13 cellular contexts compared by ENCODE assay signal in genomic region chr6:134447883-134448387, GRCh38.
DNase-seq lines count a peak whose midpoint lies in the region; ATAC-seq and TF ChIP-seq lines count a peak whose summit lies in the region.
"Had no signal": no experiment of that assay in that cellular context is flagged by ENCODE, and none has a peak within 500 bp of the region (broad histone marks: within the 10 kb centered on the region; RNA-seq: fewer than 3 reads in every experiment).

No MANE protein-coding gene starts in this region.

- H3K4me3 ChIP-seq in GM23248 = peak overlapping the region; percentile 33; the same call in 1 of the 2 replicates
- H3K4me3 ChIP-seq in stomach = no peak overlapping the region
- H3K4me3 ChIP-seq in Peyer's patch = no peak overlapping the region
- H3K4me3 ChIP-seq: heart left ventricle had no signal

- H3K4me3 Mint-ChIP-seq in activated T-helper 17 cell treated with anti-CD3 and anti-CD28 coated beads, Interleukin-2, amount 50 U/mL, for 72 hours = no peak overlapping the region
- no peak overlapping the region for H3K4me3 Mint-ChIP-seq in immature natural killer cell
- H3K4me3 Mint-ChIP-seq: brain; T-helper 2 cell treated with Interferon-gamma antibody and Interleukin-4, amounts not matched to agents 5 μg/mL and 100 μg/mL, for 36 hours had no signal

- H3K27me3 ChIP-seq in GM23248 (replicated peaks; ENCODE audit: insufficient read depth) = no peaks in the 10 kb centered on the region
- H3K27me3 ChIP-seq in stomach = no peaks in the 10 kb centered on the region
- no peaks in the 10 kb centered on the region for H3K27me3 ChIP-seq in Peyer's patch
- H3K27me3 ChIP-seq: heart left ventricle had no signal

- intact Hi-C loops in stomach (cut with DNase I; ENCODE audit: low total_unique reads) = no loop called here

- peak; percentile 59 for ATAC-seq in activated T-helper 17 cell treated with anti-CD3 and anti-CD28 coated beads, Interleukin-2, amount 50 U/mL, for 72 hours (replicated peaks)

- H3K27me3 Mint-ChIP-seq in activated T-helper 17 cell treated with anti-CD3 and anti-CD28 coated beads, Interleukin-2, amount 50 U/mL, for 72 hours = no peaks in the 10 kb centered on the region
- peaks cover 0 to 3% (median 1%) of the 10 kb centered on the region in 3 donors for H3K27me3 Mint-ChIP-seq in immature natural killer cell (ENCODE audit: low read depth in 3 of 3)
- H3K27me3 Mint-ChIP-seq: brain had no signal

- WGBS in GM23248 (ENCODE audit: low coverage in 1 of 2, low lambda C conversion rate in 2 of 2, missing lambda C conversion rate in 2 of 2), 2 experiments = 0 to 2% methylated on average over 3 of the region's 3 CpGs
- WGBS in stomach, 5 donors = 35 to 52% (median 44%) methylated on average over 3 of the region's 3 CpGs

- H3K36me3 ChIP-seq in GM23248 (ENCODE audit: low read depth) (no peaks in the 10 kb centered on the region), stomach (no peaks in the 10 kb centered on the region), Peyer's patch (no peaks in the 10 kb centered on the region)
- H3K36me3 ChIP-seq: heart left ventricle had no signal

- no peak for TF ChIP-seq EP300 in stomach (IDR thresholded peaks at IDR 0.05)

- no peak overlapping the region for H2AFZ ChIP-seq in GM23248

- H3K27ac ChIP-seq in GM23248 (peak overlapping the region; percentile 92), stomach (peak overlapping the region in 3 of 5 donors; percentile 13 to 64 (median 39)), Peyer's patch (no peak overlapping the region)

- H3K27ac Mint-ChIP-seq in activated T-helper 17 cell treated with anti-CD3 and anti-CD28 coated beads, Interleukin-2, amount 50 U/mL, for 72 hours = no peak overlapping the region
- no peak overlapping the region for H3K27ac Mint-ChIP-seq in immature natural killer cell
- H3K27ac Mint-ChIP-seq: T-helper 2 cell treated with Interferon-gamma antibody and Interleukin-4, amounts not matched to agents 5 μg/mL and 100 μg/mL, for 36 hours had no signal

- DNase-seq in GM23248 (peak; percentile 95), fibroblast of the conjunctiva (ENCODE audit: low read depth) (peak; percentile 81), stomach (no peak), immature natural killer cell (no peak), OCI-M2 (lab: John Stamatoyannopoulos, UW; ENCODE audit: unreplicated experiment) (no peak), GM13976 (ENCODE audit: low spot score) (no peak), Peyer's patch (no peak)
- DNase-seq: GOT3, NCI-H524 treated with DMSO at 0.1 percent for 48 hours had no signal

- H3K4me1 ChIP-seq in GM23248 (ENCODE audit: insufficient read depth) (peaks cover 36% of the 10 kb centered on the region), stomach (peaks cover 0 to 15% (median 4%) of the 10 kb centered on the region in 4 donors), Peyer's patch (no peaks in the 10 kb centered on the region)

- H3K36me3 Mint-ChIP-seq in activated T-helper 17 cell treated with anti-CD3 and anti-CD28 coated beads, Interleukin-2, amount 50 U/mL, for 72 hours (ENCODE audit: low read depth) = no peaks in the 10 kb centered on the region
- no peaks in the 10 kb centered on the region for H3K36me3 Mint-ChIP-seq in immature natural killer cell
- H3K36me3 Mint-ChIP-seq: brain had no signal

- in situ Hi-C loops in GM23248 (cut with MboI) (loop anchor here (25.0 kb wide), 1 partner anchor 364 kb away; no protein-coding TSS in a partner anchor), GM13976 (cut with MboI; ENCODE audit: low sequenced_read_pairs, unreplicated experiment) (no loop called here)

- TF ChIP-seq POLR2A in stomach (IDR thresholded peaks at IDR 0.05) (no peak), Peyer's patch (IDR thresholded peaks at IDR 0.05) (no peak)

- no peak for TF ChIP-seq CTCF in stomach (IDR thresholded peaks at IDR 0.05)
- TF ChIP-seq CTCF in GM13976 (IDR thresholded peaks at IDR 0.05; ENCODE audit: borderline replicate concordance, control extremely low read depth, extremely low read depth, insufficient read depth, missing control alignments) = no peak
- no peak for TF ChIP-seq CTCF in Peyer's patch (IDR thresholded peaks at IDR 0.05)

- peaks cover 9% of the 10 kb centered on the region for H3K4me1 Mint-ChIP-seq in activated T-helper 17 cell treated with anti-CD3 and anti-CD28 coated beads, Interleukin-2, amount 50 U/mL, for 72 hours
- no peaks in the 10 kb centered on the region for H3K4me1 Mint-ChIP-seq in immature natural killer cell

- H3F3A ChIP-seq in GM23248 (ENCODE audit: insufficient read depth) = peaks cover 32% of the 10 kb centered on the region

- no peaks in the 10 kb centered on the region for H3K79me2 ChIP-seq in GM23248 (ENCODE audit: insufficient read depth)

- no peaks in the 10 kb centered on the region for H3K9me3 ChIP-seq in GM23248 (ENCODE audit: low read depth)
- H3K9me3 ChIP-seq in stomach = no peaks in the 10 kb centered on the region
- no peaks in the 10 kb centered on the region for H3K9me3 ChIP-seq in Peyer's patch
- H3K9me3 ChIP-seq: heart left ventricle had no signal

- H4K20me1 ChIP-seq in GM23248 (ENCODE audit: insufficient read depth) = no peaks in the 10 kb centered on the region

- H3K4me2 ChIP-seq in GM23248 (ENCODE audit: unreplicated experiment) = peak overlapping the region; percentile 72

- H3K9ac ChIP-seq in GM23248 = peak overlapping the region; percentile 67

- no peaks in the 10 kb centered on the region for H3K9me2 ChIP-seq in GM23248 (ENCODE audit: insufficient read depth)

- no peaks in the 10 kb centered on the region for H3K9me3 Mint-ChIP-seq in activated T-helper 17 cell treated with anti-CD3 and anti-CD28 coated beads, Interleukin-2, amount 50 U/mL, for 72 hours
- H3K9me3 Mint-ChIP-seq in immature natural killer cell = no peaks in the 10 kb centered on the region
- H3K9me3 Mint-ChIP-seq: brain; T-helper 2 cell treated with Interferon-gamma antibody and Interleukin-4, amounts not matched to agents 5 μg/mL and 100 μg/mL, for 36 hours had no signal

Comparison
In these comparisons a context has a peak if more than half of its experiments do, and no peak if none do; other contexts are left out.
1. DNase-seq: peak in GM23248 (single experiment) and fibroblast of the conjunctiva (single experiment); none in stomach (single experiment), immature natural killer cell (0 of 3), OCI-M2 (single experiment), GM13976 (single experiment) and Peyer's patch (0 of 3).
2. H3K27ac ChIP-seq: peak in GM23248 (single experiment) and stomach (3 of 5); none in Peyer's patch (0 of 4).